Comparison of ENCODE assay signal across 9 cellular contexts in genomic region chr22:30357650-30358215, GRCh38. TPM values are rescaled to one million over a fixed set of nuclear protein-coding genes. Genes with fewer than 3 reads are reported as not detected.
DNase-seq lines count a peak whose midpoint lies in the region; ATAC-seq and TF ChIP-seq lines count a peak whose summit lies in the region.
"Had no signal": no experiment of that assay in that cellular context is flagged by ENCODE, and none has a peak within 500 bp of the region (broad histone marks: within the 10 kb centered on the region; RNA-seq: fewer than 3 reads in every experiment).

No MANE protein-coding gene starts in this region.

- H3K4me3 ChIP-seq in CD4-positive, CD25-positive, alpha-beta regulatory T cell (ENCODE audit: low read depth, low read length): no peak overlapping the region
- H3K4me3 ChIP-seq in LNCaP clone FGC (ENCODE audit: low read depth, low read length) (peak overlapping the region; percentile 76), choroid plexus epithelial cell (ENCODE audit: low read depth, low read length) (peak overlapping the region; percentile 98)

- H3K27ac Mint-ChIP-seq in CD4-positive, CD25-positive, alpha-beta regulatory T cell: peak overlapping the region; percentile 60 to 98 (median 97)
- H3K27ac Mint-ChIP-seq in nephron: peak overlapping the region; percentile 61 to 99 (median 98)

- H3K36me3 ChIP-seq in CD4-positive, CD25-positive, alpha-beta regulatory T cell (ENCODE audit: control insufficient read depth, insufficient read depth, low read length): peaks cover 14% of the 10 kb centered on the region

- no peaks in the 10 kb centered on the region for H3K27me3 ChIP-seq in CD4-positive, CD25-positive, alpha-beta regulatory T cell (ENCODE audit: control insufficient read depth, insufficient read depth, low read length)

- no peak overlapping the region for H3K27ac ChIP-seq in CD4-positive, CD25-positive, alpha-beta regulatory T cell (ENCODE audit: insufficient read depth, low read length, poor library complexity, severe bottlenecking)

- peaks cover 14 to 49% (median 37%) of the 10 kb centered on the region in 4 donors for H3K4me1 Mint-ChIP-seq in CD4-positive, CD25-positive, alpha-beta regulatory T cell
- peaks cover 31% of the 10 kb centered on the region for H3K4me1 Mint-ChIP-seq in nephron

- peak overlapping the region; percentile 97 to 100 (median 98) for H3K4me3 Mint-ChIP-seq in CD4-positive, CD25-positive, alpha-beta regulatory T cell
- peak overlapping the region; percentile 97 to 100 (median 99) for H3K4me3 Mint-ChIP-seq in nephron

- TF ChIP-seq CTCF in LNCaP clone FGC (IDR thresholded peaks at IDR 0.05; ENCODE audit: control insufficient read depth, extremely low read depth, insufficient read depth): no peak
- no peak for TF ChIP-seq CTCF in choroid plexus epithelial cell (conservative IDR thresholded peaks at IDR 0.05; ENCODE audit: low read depth, low read length)
- no peak for TF ChIP-seq CTCF in nephron (IDR thresholded peaks at IDR 0.05; ENCODE audit: unreplicated experiment in 3 of 3)

- H3K4me1 ChIP-seq in CD4-positive, CD25-positive, alpha-beta regulatory T cell (ENCODE audit: control insufficient read depth, insufficient read depth, low read length, poor library complexity, severe bottlenecking): peaks cover 34% of the 10 kb centered on the region

- no peaks in the 10 kb centered on the region for H3K9me3 ChIP-seq in CD4-positive, CD25-positive, alpha-beta regulatory T cell (ENCODE audit: control insufficient read depth in 2 of 2, low read length in 2 of 2)

- no peak for ATAC-seq in CD4-positive, CD25-positive, alpha-beta regulatory T cell (ENCODE audit: low read depth in 2 of 2)
- no peak for ATAC-seq in GM18517 (IDR thresholded peaks at IDR 0.05; ENCODE audit: unreplicated experiment)

- H3K36me3 Mint-ChIP-seq in CD4-positive, CD25-positive, alpha-beta regulatory T cell: peaks cover 19% of the 10 kb centered on the region
- peaks cover 19% of the 10 kb centered on the region for H3K36me3 Mint-ChIP-seq in nephron (ENCODE audit: low read depth)

- no peak for DNase-seq in CD4-positive, CD25-positive, alpha-beta regulatory T cell
- no peak for DNase-seq in LNCaP clone FGC (ENCODE audit: low read depth)
- no peak for DNase-seq in choroid plexus epithelial cell (ENCODE audit: low read depth)
- DNase-seq in NCI-H146 treated with DMSO at 0.1 percent for 48 hours (lab: John Stamatoyannopoulos, UW; ENCODE audit: unreplicated experiment): no peak
- no peak for DNase-seq in NCI-H510A treated with DMSO at 0.1 percent for 48 hours (lab: John Stamatoyannopoulos, UW)
- DNase-seq in inferior parietal cortex (ENCODE audit: extremely low spot score): no peak
- DNase-seq: activated gamma-delta T cell treated with Interleukin-2 at 50 U/mL for 16 hours had no signal

- H3K27me3 Mint-ChIP-seq in CD4-positive, CD25-positive, alpha-beta regulatory T cell: peaks cover 4% of the 10 kb centered on the region
- H3K27me3 Mint-ChIP-seq in nephron (ENCODE audit: low read depth): no peaks in the 10 kb centered on the region

- H3K9me3 Mint-ChIP-seq in CD4-positive, CD25-positive, alpha-beta regulatory T cell: peaks cover 0 to 1% (median 0%) of the 10 kb centered on the region in 7 donors
- H3K9me3 Mint-ChIP-seq in nephron: no peaks in the 10 kb centered on the region

RNA-seq across cellular contexts. Expression of gene CCDC157, which starts 0.9 kb away (rescaled TPM):
- total RNA-seq in CD4-positive, CD25-positive, alpha-beta regulatory T cell: 7.1 TPM
- polyA plus RNA-seq in CD4-positive, CD25-positive, alpha-beta regulatory T cell: 1 to 10 TPM; 1.3 to 2.4 (median 1.9) TPM

RNA-seq across cellular contexts. Expression of gene SF3A1, which starts 1.0 kb away (rescaled TPM):
- 389 TPM for total RNA-seq in CD4-positive, CD25-positive, alpha-beta regulatory T cell
- polyA plus RNA-seq in CD4-positive, CD25-positive, alpha-beta regulatory T cell: 10 to 100 TPM; 66.6 to 78.6 (median 75.1) TPM

RNA-seq across cellular contexts. Expression of gene RNF215, which starts 29.5 kb away (rescaled TPM):
- total RNA-seq in CD4-positive, CD25-positive, alpha-beta regulatory T cell: 13.1 TPM
- under 1 TPM; 0.23 to 0.50 (median 0.42) TPM for polyA plus RNA-seq in CD4-positive, CD25-positive, alpha-beta regulatory T cell

RNA-seq across cellular contexts. Expression of gene TBC1D10A, which starts 31.0 kb away (rescaled TPM):
- total RNA-seq in CD4-positive, CD25-positive, alpha-beta regulatory T cell: 67.5 TPM
- 10 to 100 TPM; 44.2 to 58.0 (median 47.4) TPM for polyA plus RNA-seq in CD4-positive, CD25-positive, alpha-beta regulatory T cell

RNA-seq across cellular contexts. Expression of gene SEC14L2, which starts 39.1 kb away (rescaled TPM):
- 69.0 TPM for total RNA-seq in CD4-positive, CD25-positive, alpha-beta regulatory T cell
- 1 to 10 TPM; 3.1 to 5.8 (median 3.7) TPM for polyA plus RNA-seq in CD4-positive, CD25-positive, alpha-beta regulatory T cell
